Comparison of ENCODE assay signal across 1 cellular context in genomic region chr1:54052470-54052933, GRCh38.
A peak's percentile ranks its signal among the peaks of the same experiment; 100 is the strongest.
TF ChIP-seq lines count a peak whose summit lies in the region.

No MANE protein-coding gene starts in this region.

TF ChIP-seq in HEK293, 187 proteins besides CTCF, POLR2A, EP300 and RAD21 (continued from another document):
- TF ChIP-seq, protein P1, sequence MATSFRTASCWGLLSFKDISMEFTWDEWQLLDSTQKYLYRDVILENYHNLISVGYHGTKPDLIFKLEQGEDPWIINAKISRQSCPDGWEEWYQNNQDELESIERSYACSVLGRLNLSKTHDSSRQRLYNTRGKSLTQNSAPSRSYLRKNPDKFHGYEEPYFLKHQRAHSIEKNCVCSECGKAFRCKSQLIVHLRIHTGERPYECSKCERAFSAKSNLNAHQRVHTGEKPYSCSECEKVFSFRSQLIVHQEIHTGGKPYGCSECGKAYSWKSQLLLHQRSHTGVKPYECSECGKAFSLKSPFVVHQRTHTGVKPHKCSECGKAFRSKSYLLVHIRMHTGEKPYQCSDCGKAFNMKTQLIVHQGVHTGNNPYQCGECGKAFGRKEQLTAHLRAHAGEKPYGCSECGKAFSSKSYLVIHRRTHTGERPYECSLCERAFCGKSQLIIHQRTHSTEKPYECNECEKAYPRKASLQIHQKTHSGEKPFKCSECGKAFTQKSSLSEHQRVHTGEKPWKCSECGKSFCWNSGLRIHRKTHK (tag by site-specific recombination; IDR thresholded peaks at IDR 0.05): no peak
- TF ChIP-seq ZNF777 (tag by site-specific recombination; IDR thresholded peaks at IDR 0.05; ENCODE audit: borderline replicate concordance) (no peak), HOXA7 (CRISPR knock-in tag; IDR thresholded peaks at IDR 0.05; ENCODE audit: borderline replicate concordance) (no peak), ZBTB17 (tag by site-specific recombination; IDR thresholded peaks at IDR 0.05) (peak; percentile 93), ZBTB21 (tag by site-specific recombination; IDR thresholded peaks at IDR 0.05) (no peak), SP3 (tag by site-specific recombination; IDR thresholded peaks at IDR 0.05) (no peak), ZFP41 (tag by site-specific recombination; IDR thresholded peaks at IDR 0.05; ENCODE audit: borderline replicate concordance) (no peak), ZNF660 (tag by site-specific recombination; IDR thresholded peaks at IDR 0.05) (peak; percentile 76; the same call in 1 of the 2 replicates), ZNF76 (tag by site-specific recombination; IDR thresholded peaks at IDR 0.05; ENCODE audit: borderline replicate concordance, low read depth) (no peak), GLI4 (tag by site-specific recombination; IDR thresholded peaks at IDR 0.05) (peak; percentile 25; the same call in 1 of the 2 replicates), MYNN (tag by site-specific recombination; IDR thresholded peaks at IDR 0.05; ENCODE audit: borderline replicate concordance) (no peak), SCRT2 (tag by site-specific recombination; IDR thresholded peaks at IDR 0.05) (no peak), ZNF10 (tag by site-specific recombination; IDR thresholded peaks at IDR 0.05) (no peak), ZNF335 (tag by site-specific recombination; conservative IDR thresholded peaks at IDR 0.05) (peak; percentile 70), ZNF274 (IDR thresholded peaks at IDR 0.05; ENCODE audit: low read length) (no peak), ZNF274 (tag by site-specific recombination; IDR thresholded peaks at IDR 0.05; ENCODE audit: borderline replicate concordance) (no peak), MZF1 (tag by site-specific recombination; IDR thresholded peaks at IDR 0.05; ENCODE audit: borderline replicate concordance) (peak; percentile 88; the same call in 1 of the 2 replicates), WT1 (tag by site-specific recombination; IDR thresholded peaks at IDR 0.05) (peak; percentile 97)
- TF ChIP-seq, protein P2, sequence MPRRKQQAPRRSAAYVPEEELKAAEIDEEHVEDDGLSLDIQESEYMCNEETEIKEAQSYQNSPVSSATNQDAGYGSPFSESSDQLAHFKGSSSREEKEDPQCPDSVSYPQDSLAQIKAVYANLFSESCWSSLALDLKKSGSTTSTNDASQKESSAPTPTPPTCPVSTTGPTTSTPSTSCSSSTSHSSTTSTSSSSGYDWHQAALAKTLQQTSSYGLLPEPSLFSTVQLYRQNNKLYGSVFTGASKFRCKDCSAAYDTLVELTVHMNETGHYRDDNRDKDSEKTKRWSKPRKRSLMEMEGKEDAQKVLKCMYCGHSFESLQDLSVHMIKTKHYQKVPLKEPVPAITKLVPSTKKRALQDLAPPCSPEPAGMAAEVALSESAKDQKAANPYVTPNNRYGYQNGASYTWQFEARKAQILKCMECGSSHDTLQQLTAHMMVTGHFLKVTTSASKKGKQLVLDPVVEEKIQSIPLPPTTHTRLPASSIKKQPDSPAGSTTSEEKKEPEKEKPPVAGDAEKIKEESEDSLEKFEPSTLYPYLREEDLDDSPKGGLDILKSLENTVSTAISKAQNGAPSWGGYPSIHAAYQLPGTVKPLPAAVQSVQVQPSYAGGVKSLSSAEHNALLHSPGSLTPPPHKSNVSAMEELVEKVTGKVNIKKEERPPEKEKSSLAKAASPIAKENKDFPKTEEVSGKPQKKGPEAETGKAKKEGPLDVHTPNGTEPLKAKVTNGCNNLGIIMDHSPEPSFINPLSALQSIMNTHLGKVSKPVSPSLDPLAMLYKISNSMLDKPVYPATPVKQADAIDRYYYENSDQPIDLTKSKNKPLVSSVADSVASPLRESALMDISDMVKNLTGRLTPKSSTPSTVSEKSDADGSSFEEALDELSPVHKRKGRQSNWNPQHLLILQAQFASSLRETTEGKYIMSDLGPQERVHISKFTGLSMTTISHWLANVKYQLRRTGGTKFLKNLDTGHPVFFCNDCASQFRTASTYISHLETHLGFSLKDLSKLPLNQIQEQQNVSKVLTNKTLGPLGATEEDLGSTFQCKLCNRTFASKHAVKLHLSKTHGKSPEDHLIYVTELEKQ (tag by site-specific recombination; IDR thresholded peaks at IDR 0.05; ENCODE audit: borderline replicate concordance): no peak
